20 cellular contexts compared by ENCODE assay signal in the genomic region with DNA sequence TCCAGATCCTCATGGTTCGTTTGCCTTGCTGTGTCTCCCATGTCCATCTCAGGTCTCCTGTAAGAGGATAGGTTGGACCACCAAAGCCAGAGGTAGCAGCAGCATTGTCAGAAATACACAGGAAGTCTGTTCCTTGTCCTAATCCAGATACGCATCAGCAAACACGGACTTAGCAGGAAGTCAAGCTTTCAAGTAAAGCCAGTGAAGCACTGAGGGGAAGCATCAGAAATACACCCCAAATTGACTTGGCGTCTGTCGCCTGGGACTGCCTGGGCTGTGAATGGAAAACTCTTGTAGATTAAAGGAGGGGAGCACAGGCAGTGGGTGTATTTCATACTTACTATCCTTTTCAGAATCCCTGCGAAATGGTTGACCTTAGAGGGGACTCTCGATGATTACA.
DNase-seq lines count a peak whose midpoint lies in the region; ATAC-seq and TF ChIP-seq lines count a peak whose summit lies in the region.
"Had no signal": no experiment of that assay in that cellular context is flagged by ENCODE, and none has a peak within 500 bp of the region (broad histone marks: within the 10 kb centered on the region; RNA-seq: fewer than 3 reads in every experiment).

No MANE protein-coding gene starts in this region.

- WGBS in ectodermal cell, 2 experiments = 83 to 92% methylated on average over 6 to 7 of the region's 7 CpGs

- H3K9me3 ChIP-seq in BLaER1 treated with 17β-estradiol and CSF1 and Interleukin-3, amounts not matched to agents 10 nM and 100 nM (replicated peaks in 1 of 11) = no peaks in the 10 kb centered on the region
- H3K9me3 ChIP-seq in ectodermal cell (ENCODE audit: control insufficient read depth, low read length) = no peaks in the 10 kb centered on the region
- no peaks in the 10 kb centered on the region for H3K9me3 ChIP-seq in neural progenitor cell (ENCODE audit: low read depth)
- no peaks in the 10 kb centered on the region for H3K9me3 ChIP-seq in left lung
- H3K9me3 ChIP-seq: MG63 had no signal

- H3K9ac ChIP-seq in BLaER1 treated with 17β-estradiol and CSF1 and Interleukin-3, amounts not matched to agents 10 nM and 100 nM = no peak overlapping the region
- no peak overlapping the region for H3K9ac ChIP-seq in neural progenitor cell

- H3K27me3 ChIP-seq in BLaER1 treated with 17β-estradiol and CSF1 and Interleukin-3, amounts not matched to agents 10 nM and 100 nM = no peaks in the 10 kb centered on the region
- H3K27me3 ChIP-seq in ectodermal cell (ENCODE audit: control insufficient read depth, insufficient read depth, low read length, poor library complexity, severe bottlenecking) = no peaks in the 10 kb centered on the region
- no peaks in the 10 kb centered on the region for H3K27me3 ChIP-seq in neural progenitor cell
- no peaks in the 10 kb centered on the region for H3K27me3 ChIP-seq in left lung
- H3K27me3 ChIP-seq: MG63 had no signal

- intact Hi-C loops in left lung (cut with DNase I) = no loop called here

- peaks cover 2% of the 10 kb centered on the region for H3K36me3 Mint-ChIP-seq in neural progenitor cell
- H3K36me3 Mint-ChIP-seq: CD14-positive monocyte had no signal

- no peaks in the 10 kb centered on the region for H3K27me3 Mint-ChIP-seq in neural progenitor cell (ENCODE audit: insufficient read depth, low read depth)

- peak overlapping the region; percentile 27 to 83 (median 70); a peak in 21 of 22 replicates for H3K4me2 ChIP-seq in BLaER1 treated with 17β-estradiol and CSF1 and Interleukin-3, amounts not matched to agents 10 nM and 100 nM
- H3K4me2 ChIP-seq in neural progenitor cell = no peak overlapping the region

- H3K27ac ChIP-seq in BLaER1 treated with 17β-estradiol and CSF1 and Interleukin-3, amounts not matched to agents 10 nM and 100 nM = no peak overlapping the region
- H3K27ac ChIP-seq in ectodermal cell (ENCODE audit: insufficient read depth, low read depth, low read length, poor library complexity, severe bottlenecking) = peak overlapping the region; percentile 20
- no peak overlapping the region for H3K27ac ChIP-seq in neural progenitor cell
- H3K27ac ChIP-seq in left lung = no peak overlapping the region

- H3K4me3 ChIP-seq in BLaER1 treated with 17β-estradiol and CSF1 and Interleukin-3, amounts not matched to agents 10 nM and 100 nM = no peak overlapping the region
- H3K4me3 ChIP-seq in LNCaP clone FGC (ENCODE audit: low read depth, low read length) (no peak overlapping the region), ectodermal cell (ENCODE audit: insufficient read depth, low read depth, low read length) (no peak overlapping the region), neural progenitor cell (no peak overlapping the region), left lung (no peak overlapping the region)
- H3K4me3 ChIP-seq: MG63 had no signal

- DNase-seq in LNCaP clone FGC (ENCODE audit: low read depth) = peak; percentile 11
- DNase-seq in neural progenitor cell (ENCODE audit: low spot score) = peak; percentile 19
- no peak for DNase-seq in left lung
- no peak for DNase-seq in SIG-M5 treated with dmso at 0.1 percent for 504 hours (lab: John Stamatoyannopoulos, UW; ENCODE audit: unreplicated experiment)
- DNase-seq: DMS53, GDM1, Kasumi-1, MG63, NCI-H1417, NCI-H1694 treated with DMSO at 0.1 percent for 48 hours, NCI-H2081 treated with DMSO at 0.1 percent for 48 hours, NCI-H446, NCI-H526 treated with DMSO at 0.1 percent for 48 hours, SIG-M5 had no signal

- H4K20me1 ChIP-seq in BLaER1 treated with 17β-estradiol and CSF1 and Interleukin-3, amounts not matched to agents 10 nM and 100 nM = no peaks in the 10 kb centered on the region
- H4K20me1 ChIP-seq in neural progenitor cell (ENCODE audit: low read depth) = no peaks in the 10 kb centered on the region

- H3K4me1 ChIP-seq in BLaER1 treated with 17β-estradiol and CSF1 and Interleukin-3, amounts not matched to agents 10 nM and 100 nM = peaks cover 8 to 62% (median 54%) of the 10 kb centered on the region in 10 experiments
- H3K4me1 ChIP-seq in ectodermal cell (ENCODE audit: control insufficient read depth, insufficient read depth, low read length) (peaks cover 3% of the 10 kb centered on the region), neural progenitor cell (no peaks in the 10 kb centered on the region), left lung (no peaks in the 10 kb centered on the region)

- H3K4me3 Mint-ChIP-seq in neural progenitor cell = no peak overlapping the region
- H3K4me3 Mint-ChIP-seq: CD14-positive monocyte had no signal

- peaks cover 4% of the 10 kb centered on the region for H3K4me1 Mint-ChIP-seq in neural progenitor cell
- H3K4me1 Mint-ChIP-seq: CD14-positive monocyte had no signal

- H3K9me3 Mint-ChIP-seq in neural progenitor cell = peaks cover 7% of the 10 kb centered on the region

- H3F3A ChIP-seq in neural progenitor cell (ENCODE audit: low read depth) = no peaks in the 10 kb centered on the region

- ATAC-seq in left lung = no peak
- no peak for ATAC-seq in GM21526 (IDR thresholded peaks at IDR 0.05; ENCODE audit: low FRiP score, unreplicated experiment)
- ATAC-seq: HCT116, Panc1 had no signal

- no peaks in the 10 kb centered on the region for H3K79me2 ChIP-seq in neural progenitor cell (ENCODE audit: low read depth)

- no peaks in the 10 kb centered on the region for H3K36me3 ChIP-seq in BLaER1 treated with 17β-estradiol and CSF1 and Interleukin-3, amounts not matched to agents 10 nM and 100 nM
- H3K36me3 ChIP-seq in ectodermal cell (ENCODE audit: control insufficient read depth, insufficient read depth, low read length) (no peaks in the 10 kb centered on the region), neural progenitor cell (no peaks in the 10 kb centered on the region), left lung (no peaks in the 10 kb centered on the region)
- H3K36me3 ChIP-seq: MG63 had no signal

- no peak for TF ChIP-seq CTCF in LNCaP clone FGC (IDR thresholded peaks at IDR 0.05; ENCODE audit: control insufficient read depth, extremely low read depth, insufficient read depth)
- no peak for TF ChIP-seq CTCF in neural progenitor cell (IDR thresholded peaks at IDR 0.05)
- TF ChIP-seq CTCF in left lung (IDR thresholded peaks at IDR 0.05) = no peak

- no peak overlapping the region for H3K27ac Mint-ChIP-seq in neural progenitor cell
- H3K27ac Mint-ChIP-seq: CD14-positive monocyte had no signal

- H2AFZ ChIP-seq in neural progenitor cell (replicated peaks) = peak overlapping the region; percentile 15

Comparison
In these comparisons a context has a peak if more than half of its experiments do, and no peak if none do; other contexts are left out.
1. DNase-seq: peak in LNCaP clone FGC (single experiment) and neural progenitor cell (single experiment); none in left lung (0 of 2) and SIG-M5 treated with dmso at 0.1 percent for 504 hours (single experiment).